8 cellular contexts compared by ENCODE assay signal in the genomic region with DNA sequence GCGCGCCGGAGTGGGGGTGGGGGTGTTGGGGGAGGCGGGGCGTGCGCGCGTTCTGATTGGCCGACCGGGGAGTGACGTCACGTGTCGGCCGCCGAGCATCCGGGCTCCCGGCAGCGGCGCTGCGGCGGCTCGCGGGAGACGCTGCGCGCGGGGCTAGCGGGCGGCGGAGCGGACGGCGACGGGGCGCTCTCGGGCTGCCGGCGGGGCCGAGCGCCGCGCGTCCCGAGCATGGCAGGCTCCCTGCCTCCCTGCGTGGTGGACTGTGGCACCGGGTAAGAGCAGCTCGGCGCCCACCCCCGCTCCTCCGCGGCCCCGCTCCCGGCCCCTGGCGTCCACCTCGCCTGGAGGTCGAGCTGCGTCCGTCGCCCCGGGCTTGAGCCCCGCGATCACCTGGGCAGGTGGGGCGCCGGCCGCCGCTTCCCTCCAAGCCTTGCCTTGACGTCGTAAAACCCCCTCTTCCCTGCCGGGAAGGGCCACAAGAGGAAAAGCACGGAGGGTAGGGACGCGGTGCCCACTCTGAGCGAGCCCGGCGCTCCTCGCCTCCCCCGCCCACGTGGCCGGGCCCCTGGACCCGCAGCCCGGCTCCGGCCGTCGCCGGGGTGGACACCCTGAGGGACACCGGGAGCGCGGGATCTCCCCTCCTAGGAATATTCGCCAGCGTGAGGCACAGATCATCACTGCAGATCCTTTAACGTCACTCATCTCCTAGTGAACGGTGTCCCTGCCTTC.
A peak's percentile ranks its signal among the peaks of the same experiment; 100 is the strongest.
DNase-seq lines count a peak whose midpoint lies in the region; ATAC-seq lines count a peak whose summit lies in the region.

A gene (plus strand): TSS at position 98 of the 729 bp plus-strand sequence. CDS start 131 bp downstream, at position 229.

- peak; percentile 59 to 60 for DNase-seq in AML-193 (lab: John Stamatoyannopoulos, UW)
- DNase-seq in NCI-H510A treated with DMSO at 0.1 percent for 48 hours (lab: John Stamatoyannopoulos, UW): peak; percentile 51
- DNase-seq in activated CD8-positive, alpha-beta memory T cell treated with anti-CD3 and anti-CD28 coated beads for 24 hours: peak; percentile 95
- DNase-seq in effector CD4-positive, alpha-beta T cell: peak; percentile 92
- DNase-seq in medulla oblongata (ENCODE audit: extremely low spot score): peak; percentile 88
- peak; percentile 78 to 94 (median 86) for DNase-seq in stimulated activated CD4-positive, alpha-beta T cell treated with anti-CD3 and anti-CD28 coated beads, TNF-alpha, amount 100 ng/mL, for 4 hours (ENCODE audit: low read depth in 3 of 3)

- peak; percentile 66 for ATAC-seq in GM18873 (IDR thresholded peaks at IDR 0.05; ENCODE audit: low FRiP score, unreplicated experiment)
- peak; percentile 72 for ATAC-seq in HG03103 (IDR thresholded peaks at IDR 0.05; ENCODE audit: low read depth, unreplicated experiment)

Comparison
In these comparisons a context has a peak if more than half of its experiments do, and no peak if none do; other contexts are left out.
1. Peak in every context shown above with its lines: DNase-seq and ATAC-seq.